Comparison of ENCODE assay signal across 8 cellular contexts in genomic region chr6:118896339-118897136, GRCh38. TPM values are rescaled to one million over a fixed set of nuclear protein-coding genes. Genes with fewer than 3 reads are reported as not detected.
DNase-seq lines count a peak whose midpoint lies in the region; ATAC-seq and FAIRE-seq lines count a peak whose summit lies in the region.

No MANE protein-coding gene starts in this region.

- no peak overlapping the region for H2AFZ ChIP-seq in neuron (ENCODE audit: low read depth, low read length)

- H3K27me3 ChIP-seq in neuron (ENCODE audit: insufficient read depth, low read length), result no peaks in the 10 kb centered on the region

- peaks cover 29% of the 10 kb centered on the region for H3K36me3 ChIP-seq in neuron (ENCODE audit: insufficient read depth, low read length)

- ATAC-seq in GM18870 (IDR thresholded peaks at IDR 0.05; ENCODE audit: unreplicated experiment) (peak; percentile 34), GM21737 (IDR thresholded peaks at IDR 0.05; ENCODE audit: unreplicated experiment) (no peak)

- H3K9me3 ChIP-seq in neuron (ENCODE audit: low read length), result no peaks in the 10 kb centered on the region

- FAIRE-seq in RCC 7860 (lab: Jason Lieb, UNC), result peak; percentile 76

- H3K4me1 ChIP-seq in neuron (ENCODE audit: insufficient read depth, low read length), result peaks cover 39% of the 10 kb centered on the region

- DNase-seq in DMS 273 (lab: John Stamatoyannopoulos, UW; ENCODE audit: unreplicated experiment), result peak; percentile 73
- peak; percentile 56 for DNase-seq in HS-5 (ENCODE audit: low read depth)
- peak; percentile 72 for DNase-seq in RCC 7860 (ENCODE audit: low spot score)
- DNase-seq in dedifferentiated amniotic fluid mesenchymal stem cell (ENCODE audit: extremely low spot score), result peak; percentile 28
- DNase-seq in mesenteric fat pad (ENCODE audit: low spot score), result no peak

- H3K4me3 ChIP-seq in neuron (ENCODE audit: low read length), result peak overlapping the region; percentile 88

RNA-seq across cellular contexts. Expression of gene ASF1A, which starts 2.6 kb away (rescaled TPM):
- total RNA-seq in mesenteric fat pad, result 11.4 TPM

RNA-seq across cellular contexts. Expression of gene MCM9, which starts 38.4 kb away (rescaled TPM):
- 9.4 TPM for total RNA-seq in mesenteric fat pad
